In genomic region chr1:174021611-174022079, GRCh38 we compare ENCODE assay signal across 1 cellular context.
TF ChIP-seq lines count a peak whose summit lies in the region.

No MANE protein-coding gene starts in this region.

TF ChIP-seq in K562, 482 proteins besides CTCF, POLR2A, EP300 and RAD21 (continued from another document and continues in another):
- TF ChIP-seq MGA (IDR thresholded peaks at IDR 0.05): peak; percentile 38; the same call in 1 of the 2 replicates
- no peak for TF ChIP-seq SOX6 (IDR thresholded peaks at IDR 0.05)
- TF ChIP-seq ZNF717 (CRISPR knock-in tag; IDR thresholded peaks at IDR 0.05): no peak
- TF ChIP-seq HES1 (IDR thresholded peaks at IDR 0.05; ENCODE audit: low read depth): no peak
- no peak for TF ChIP-seq ZNF77 (CRISPR knock-in tag; IDR thresholded peaks at IDR 0.05)
- TF ChIP-seq U2AF1 (optimal IDR thresholded peaks at IDR 0.05; ENCODE audit: low read depth, low read length): no peak
- TF ChIP-seq POLR2AphosphoS2 (IDR thresholded peaks at IDR 0.05; ENCODE audit: low read length): no peak
- no peak for TF ChIP-seq NR2F6 (CRISPR knock-in tag; IDR thresholded peaks at IDR 0.05)
- TF ChIP-seq BCL6 (CRISPR knock-in tag; IDR thresholded peaks at IDR 0.05): no peak
- TF ChIP-seq ZBTB11 (CRISPR knock-in tag; IDR thresholded peaks at IDR 0.05): no peak
- TF ChIP-seq CBX3 (IDR thresholded peaks at IDR 0.05; ENCODE audit: borderline replicate concordance in 1 of 2, low read length in 2 of 2): no peak; a peak in 1 of 3 replicates
- peak; percentile 29; the same call in 1 of the 2 replicates for TF ChIP-seq USF1 (CRISPR knock-in tag; IDR thresholded peaks at IDR 0.05)
- no peak for TF ChIP-seq HNRNPL (IDR thresholded peaks at IDR 0.05; ENCODE audit: low read depth, low read length)
- no peak for TF ChIP-seq DACH1 (IDR thresholded peaks at IDR 0.05; ENCODE audit: partially characterized antibody)
- TF ChIP-seq CXXC5 (CRISPR knock-in tag; IDR thresholded peaks at IDR 0.05): peak; percentile 34; the same call in 1 of the 2 replicates
- TF ChIP-seq SMARCB1 (IDR thresholded peaks at IDR 0.05; ENCODE audit: insufficient read length, low read depth): no peak
- no peak for TF ChIP-seq POLR2AphosphoS5 (IDR thresholded peaks at IDR 0.05; ENCODE audit: control insufficient read depth, insufficient read depth, low read depth, low read length)
- peak in 1 of 2 experiments; percentile 18 for TF ChIP-seq AFF1 (IDR thresholded peaks at IDR 0.05; ENCODE audit: low read depth in 1 of 2, partially characterized antibody in 2 of 2)
- no peak for TF ChIP-seq ZKSCAN3 (CRISPR knock-in tag; IDR thresholded peaks at IDR 0.05)
- no peak for TF ChIP-seq CGGBP1 (CRISPR knock-in tag; IDR thresholded peaks at IDR 0.05)
- no peak for TF ChIP-seq CBFA2T3 (IDR thresholded peaks at IDR 0.05)
- TF ChIP-seq CEBPB (tag; IDR thresholded peaks at IDR 0.05): no peak
- no peak for TF ChIP-seq ZNF75A (CRISPR knock-in tag; IDR thresholded peaks at IDR 0.05)
- TF ChIP-seq FIP1L1 (IDR thresholded peaks at IDR 0.05; ENCODE audit: low read depth, low read length, poor library complexity, severe bottlenecking): peak; percentile 88
- TF ChIP-seq ZNF165 (CRISPR knock-in tag; IDR thresholded peaks at IDR 0.05; ENCODE audit: borderline replicate concordance): no peak
- TF ChIP-seq ZNF431 (CRISPR knock-in tag; IDR thresholded peaks at IDR 0.05): peak; percentile 75
- TF ChIP-seq GATAD2A (IDR thresholded peaks at IDR 0.05): no peak
- no peak for TF ChIP-seq MBD1 (CRISPR knock-in tag; IDR thresholded peaks at IDR 0.05)
- TF ChIP-seq IRF2 (CRISPR knock-in tag; IDR thresholded peaks at IDR 0.05): no peak
- no peak for TF ChIP-seq ZEB2 (IDR thresholded peaks at IDR 0.05)
- no peak for TF ChIP-seq E2F6 (IDR thresholded peaks at IDR 0.05; ENCODE audit: borderline replicate concordance in 1 of 2, extremely low read depth in 1 of 2, insufficient read depth in 1 of 2, insufficient read length in 1 of 2, low read depth in 1 of 2, low read length in 1 of 2, poor library complexity in 1 of 2, severe bottlenecking in 1 of 2)
